Comparison of ENCODE assay signal across 1 cellular context in genomic region chr18:69843047-69843446, GRCh38.
TF ChIP-seq lines count a peak whose summit lies in the region.

No MANE protein-coding gene starts in this region.

TF ChIP-seq in GM23338, 12 proteins besides CTCF, POLR2A, EP300 and RAD21 (continued from another document):
- TF ChIP-seq ZNF462 (CRISPR knock-in tag; IDR thresholded peaks at IDR 0.05): no peak
- TF ChIP-seq JUNB (IDR thresholded peaks at IDR 0.05; ENCODE audit: unreplicated experiment): no peak
- no peak for TF ChIP-seq NANOG (IDR thresholded peaks at IDR 0.05; ENCODE audit: borderline replicate concordance)
- TF ChIP-seq POLR2AphosphoS5 (IDR thresholded peaks at IDR 0.05; ENCODE audit: low read depth): no peak
- TF ChIP-seq, protein P1, sequence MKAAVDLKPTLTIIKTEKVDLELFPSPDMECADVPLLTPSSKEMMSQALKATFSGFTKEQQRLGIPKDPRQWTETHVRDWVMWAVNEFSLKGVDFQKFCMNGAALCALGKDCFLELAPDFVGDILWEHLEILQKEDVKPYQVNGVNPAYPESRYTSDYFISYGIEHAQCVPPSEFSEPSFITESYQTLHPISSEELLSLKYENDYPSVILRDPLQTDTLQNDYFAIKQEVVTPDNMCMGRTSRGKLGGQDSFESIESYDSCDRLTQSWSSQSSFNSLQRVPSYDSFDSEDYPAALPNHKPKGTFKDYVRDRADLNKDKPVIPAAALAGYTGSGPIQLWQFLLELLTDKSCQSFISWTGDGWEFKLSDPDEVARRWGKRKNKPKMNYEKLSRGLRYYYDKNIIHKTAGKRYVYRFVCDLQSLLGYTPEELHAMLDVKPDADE (IDR thresholded peaks at IDR 0.05): no peak
- TF ChIP-seq EZH2phosphoT487 (IDR thresholded peaks at IDR 0.05; ENCODE audit: unreplicated experiment): no peak
- no peak for TF ChIP-seq CREB1 (CRISPR knock-in tag; IDR thresholded peaks at IDR 0.05; ENCODE audit: low read depth)
- no peak for TF ChIP-seq EZH2 (IDR thresholded peaks at IDR 0.05; ENCODE audit: low read depth, unreplicated experiment)
- TF ChIP-seq ZNF331 (CRISPR knock-in tag; IDR thresholded peaks at IDR 0.05; ENCODE audit: low read depth): no peak
- TF ChIP-seq, protein P2, sequence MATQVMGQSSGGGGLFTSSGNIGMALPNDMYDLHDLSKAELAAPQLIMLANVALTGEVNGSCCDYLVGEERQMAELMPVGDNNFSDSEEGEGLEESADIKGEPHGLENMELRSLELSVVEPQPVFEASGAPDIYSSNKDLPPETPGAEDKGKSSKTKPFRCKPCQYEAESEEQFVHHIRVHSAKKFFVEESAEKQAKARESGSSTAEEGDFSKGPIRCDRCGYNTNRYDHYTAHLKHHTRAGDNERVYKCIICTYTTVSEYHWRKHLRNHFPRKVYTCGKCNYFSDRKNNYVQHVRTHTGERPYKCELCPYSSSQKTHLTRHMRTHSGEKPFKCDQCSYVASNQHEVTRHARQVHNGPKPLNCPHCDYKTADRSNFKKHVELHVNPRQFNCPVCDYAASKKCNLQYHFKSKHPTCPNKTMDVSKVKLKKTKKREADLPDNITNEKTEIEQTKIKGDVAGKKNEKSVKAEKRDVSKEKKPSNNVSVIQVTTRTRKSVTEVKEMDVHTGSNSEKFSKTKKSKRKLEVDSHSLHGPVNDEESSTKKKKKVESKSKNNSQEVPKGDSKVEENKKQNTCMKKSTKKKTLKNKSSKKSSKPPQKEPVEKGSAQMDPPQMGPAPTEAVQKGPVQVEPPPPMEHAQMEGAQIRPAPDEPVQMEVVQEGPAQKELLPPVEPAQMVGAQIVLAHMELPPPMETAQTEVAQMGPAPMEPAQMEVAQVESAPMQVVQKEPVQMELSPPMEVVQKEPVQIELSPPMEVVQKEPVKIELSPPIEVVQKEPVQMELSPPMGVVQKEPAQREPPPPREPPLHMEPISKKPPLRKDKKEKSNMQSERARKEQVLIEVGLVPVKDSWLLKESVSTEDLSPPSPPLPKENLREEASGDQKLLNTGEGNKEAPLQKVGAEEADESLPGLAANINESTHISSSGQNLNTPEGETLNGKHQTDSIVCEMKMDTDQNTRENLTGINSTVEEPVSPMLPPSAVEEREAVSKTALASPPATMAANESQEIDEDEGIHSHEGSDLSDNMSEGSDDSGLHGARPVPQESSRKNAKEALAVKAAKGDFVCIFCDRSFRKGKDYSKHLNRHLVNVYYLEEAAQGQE (IDR thresholded peaks at IDR 0.05; ENCODE audit: unreplicated experiment): no peak
- no peak for TF ChIP-seq ZNF114 (CRISPR knock-in tag; IDR thresholded peaks at IDR 0.05)
